ENCODE assay signal across 27 cellular contexts in genomic region chr15:61281328-61281727, GRCh38.
"Had no signal": no experiment of that assay in that cellular context is flagged by ENCODE, and none has a peak within 500 bp of the region (broad histone marks: within the 10 kb centered on the region; RNA-seq: fewer than 3 reads in every experiment).

No MANE protein-coding gene starts in this region.

- H3K9me3 Mint-ChIP-seq: dendritic cell treated with granulocyte-macrophage colony-stimulating factor and Interleukin-4, amounts not matched to agents 40 ng/mL and 50 ng/mL, for 4 days; effector memory CD8-positive, alpha-beta T cell; endodermal cell had no signal

- H3K4me1 Mint-ChIP-seq: endodermal cell had no signal

- H3K27ac ChIP-seq: colonic mucosa, coronary artery, dorsolateral prefrontal cortex, epithelial cell of prostate, esophagus muscularis mucosa, esophagus squamous epithelium, foreskin keratinocyte, gastrocnemius medialis, gastroesophageal sphincter had no signal

- H3K27me3 ChIP-seq: colonic mucosa, esophagus muscularis mucosa, gastrocnemius medialis had no signal

- H3K4me3 ChIP-seq: colonic mucosa, coronary artery, dorsolateral prefrontal cortex, esophagus muscularis mucosa, esophagus squamous epithelium, gastrocnemius medialis, gastroesophageal sphincter had no signal

- H3K9me3 ChIP-seq: colonic mucosa, esophagus muscularis mucosa, esophagus squamous epithelium, gastrocnemius medialis had no signal

- H3K36me3 ChIP-seq: colonic mucosa, esophagus muscularis mucosa, esophagus squamous epithelium, gastrocnemius medialis, gastroesophageal sphincter had no signal

- H3K4me1 ChIP-seq: colonic mucosa, esophagus muscularis mucosa, esophagus squamous epithelium, foreskin keratinocyte, gastroesophageal sphincter had no signal

- H3K27me3 Mint-ChIP-seq: dendritic cell treated with granulocyte-macrophage colony-stimulating factor and Interleukin-4, amounts not matched to agents 40 ng/mL and 50 ng/mL, for 4 days had no signal

- FAIRE-seq: colon, endometrium, endothelial cell of umbilical vein, frontal cortex had no signal

- H3K4me3 Mint-ChIP-seq: dendritic cell treated with granulocyte-macrophage colony-stimulating factor and Interleukin-4, amounts not matched to agents 40 ng/mL and 50 ng/mL, for 4 days; effector memory CD8-positive, alpha-beta T cell; endodermal cell had no signal

- H3K27ac Mint-ChIP-seq: dendritic cell treated with granulocyte-macrophage colony-stimulating factor and Interleukin-4, amounts not matched to agents 40 ng/mL and 50 ng/mL, for 4 days; effector memory CD8-positive, alpha-beta T cell; endodermal cell had no signal

- ATAC-seq: effector memory CD8-positive, alpha-beta T cell; esophagus mucosa; foreskin keratinocyte; gastrocnemius medialis; gastroesophageal sphincter had no signal

- DNase-seq: colonic mucosa; cortex of kidney; dermis blood vessel endothelial cell; dorsolateral prefrontal cortex; effector CD4-positive, alpha-beta T cell; effector CD8-positive, alpha-beta T cell; effector memory CD4-positive, alpha-beta T cell; effector memory CD8-positive, alpha-beta T cell; endodermal cell; erythroblast; esophagus squamous epithelium; foreskin fibroblast; foreskin keratinocyte; foreskin melanocyte; gastrocnemius medialis; glutamatergic neuron; head of caudate nucleus had no signal
